ENCODE assay signal across 27 cellular contexts in genomic region chr10:105237685-105238084, GRCh38.
"Had no signal": no experiment of that assay in that cellular context is flagged by ENCODE, and none has a peak within 500 bp of the region (broad histone marks: within the 10 kb centered on the region; RNA-seq: fewer than 3 reads in every experiment).

No MANE protein-coding gene starts in this region.

- H3K4me3 ChIP-seq: colonic mucosa, coronary artery, dorsolateral prefrontal cortex, esophagus muscularis mucosa, esophagus squamous epithelium, gastrocnemius medialis, gastroesophageal sphincter, heart left ventricle had no signal

- H3K27me3 ChIP-seq: colonic mucosa, dorsolateral prefrontal cortex, esophagus muscularis mucosa, esophagus squamous epithelium, foreskin keratinocyte, gastrocnemius medialis, gastroesophageal sphincter, heart left ventricle had no signal

- H3K27ac ChIP-seq: colonic mucosa, coronary artery, dorsolateral prefrontal cortex, epithelial cell of prostate, esophagus muscularis mucosa, esophagus squamous epithelium, foreskin keratinocyte, gastrocnemius medialis, gastroesophageal sphincter, heart left ventricle had no signal

- FAIRE-seq: colon, endometrium, endothelial cell of umbilical vein, frontal cortex had no signal

- ATAC-seq: effector memory CD8-positive, alpha-beta T cell; esophagus mucosa; foreskin keratinocyte; gastrocnemius medialis; gastroesophageal sphincter; heart left ventricle had no signal

- DNase-seq: colonic mucosa; cortex of kidney; dermis blood vessel endothelial cell; dorsolateral prefrontal cortex; effector CD4-positive, alpha-beta T cell; effector CD8-positive, alpha-beta T cell; effector memory CD4-positive, alpha-beta T cell; effector memory CD8-positive, alpha-beta T cell; endodermal cell; erythroblast; esophagus squamous epithelium; foreskin fibroblast; foreskin keratinocyte; foreskin melanocyte; gastrocnemius medialis; glutamatergic neuron; head of caudate nucleus; heart left ventricle had no signal

- H3K4me1 ChIP-seq: esophagus muscularis mucosa, esophagus squamous epithelium, foreskin keratinocyte, gastrocnemius medialis, gastroesophageal sphincter, heart left ventricle had no signal

- H3K9me3 ChIP-seq: colonic mucosa, esophagus squamous epithelium, gastrocnemius medialis had no signal

- H3K36me3 ChIP-seq: colonic mucosa, esophagus muscularis mucosa, esophagus squamous epithelium, gastrocnemius medialis, gastroesophageal sphincter, heart left ventricle had no signal
